ENCODE assay signal across 1 cellular context in genomic region chr20:49103647-49104364, GRCh38.
TF ChIP-seq lines count a peak whose summit lies in the region.

No MANE protein-coding gene starts in this region.

TF ChIP-seq in HEK293, 187 proteins besides CTCF, POLR2A, EP300 and RAD21 (continued from another document):
- no peak for TF ChIP-seq MEIS1 (CRISPR knock-in tag; IDR thresholded peaks at IDR 0.05; ENCODE audit: borderline replicate concordance)
- no peak for TF ChIP-seq TCF7L2 (IDR thresholded peaks at IDR 0.05; ENCODE audit: borderline replicate concordance, low read depth, low read length)
- no peak for TF ChIP-seq ZNF423 (tag by site-specific recombination; IDR thresholded peaks at IDR 0.05)
- TF ChIP-seq GLIS1 (tag by site-specific recombination; IDR thresholded peaks at IDR 0.05), result 0 out of 2 replicates have a peak, but pooled peaks have one; percentile 18
- TF ChIP-seq ZBTB17 (tag by site-specific recombination; IDR thresholded peaks at IDR 0.05), result 0 out of 2 replicates have a peak, but pooled peaks have one; percentile 22
- TF ChIP-seq KLF9 (tag by site-specific recombination; IDR thresholded peaks at IDR 0.05; ENCODE audit: low read depth), result peak; percentile 17; the same call in 1 of the 2 replicates
